ENCODE assay signal across 15 cellular contexts in genomic region chr7:106222545-106222944, GRCh38.
DNase-seq lines count a peak whose midpoint lies in the region; ATAC-seq, FAIRE-seq and TF ChIP-seq lines count a peak whose summit lies in the region.
"Had no signal": no experiment of that assay in that cellular context is flagged by ENCODE, and none has a peak within 500 bp of the region (broad histone marks: within the 10 kb centered on the region; RNA-seq: fewer than 3 reads in every experiment).

No MANE protein-coding gene starts in this region.

- CTCF ChIA-PET in SK-N-SH (lab: Yijun Ruan, JAX) (interaction anchor here (0.9 to 1.0 kb wide), 4 partner anchors 9 to 239 kb away, joined by 3 to 5 read pairs (median 3); no protein-coding TSS in a partner anchor), K562 (lab: Yijun Ruan, JAX; ENCODE audit: low intra/inter-chr PET ratio) (no interaction called here)

- peak overlapping the region; percentile 47 for H3K27ac Mint-ChIP-seq in activated naive CD8-positive, alpha-beta T cell treated with anti-CD3 and anti-CD28 coated beads, Interleukin-2, amount 10 ng/mL, durations not matched to agents 7 days and 5 days
- H3K27ac Mint-ChIP-seq in activated naive CD8-positive, alpha-beta T cell treated with anti-CD3 and anti-CD28 coated beads, Interleukin-2, amount 50 U/mL, for 24 hours: no peak overlapping the region

- TF ChIP-seq POLR2A in K562 (conservative IDR thresholded peaks at IDR 0.05) (no peak), stomach (IDR thresholded peaks at IDR 0.05) (no peak)

- FAIRE-seq in K562 (lab: Jason Lieb, UNC): no peak
- FAIRE-seq: H54, HTR-8/SVneo had no signal

- no peak for ATAC-seq in SK-N-SH treated with all-trans-retinoic acid at 6 μM for 48 hours
- peak; percentile 35 for ATAC-seq in activated naive CD8-positive, alpha-beta T cell treated with anti-CD3 and anti-CD28 coated beads, Interleukin-2, amount 10 ng/mL, durations not matched to agents 7 days and 5 days (ENCODE audit: low read depth)
- ATAC-seq in activated naive CD8-positive, alpha-beta T cell treated with anti-CD3 and anti-CD28 coated beads, Interleukin-2, amount 50 U/mL, for 24 hours: no peak
- ATAC-seq in K562: no peak
- ATAC-seq: HCT116 had no signal

- H3K9ac ChIP-seq in SK-N-SH (no peak overlapping the region), K562 (ENCODE audit: insufficient read depth in 1 of 2, low read depth in 2 of 2, low read length in 2 of 2) (no peak overlapping the region)
- H3K9ac ChIP-seq: BLaER1 treated with 17β-estradiol and CSF1 and Interleukin-3, amounts not matched to agents 10 nM and 100 nM had no signal

- H3K4me3 Mint-ChIP-seq in activated naive CD8-positive, alpha-beta T cell treated with anti-CD3 and anti-CD28 coated beads, Interleukin-2, amount 10 ng/mL, durations not matched to agents 7 days and 5 days: peak overlapping the region; percentile 53
- no peak overlapping the region for H3K4me3 Mint-ChIP-seq in activated naive CD8-positive, alpha-beta T cell treated with anti-CD3 and anti-CD28 coated beads, Interleukin-2, amount 50 U/mL, for 24 hours
- H3K4me3 Mint-ChIP-seq: CD4-positive, CD25-positive, alpha-beta regulatory T cell had no signal

- POLR2A ChIA-PET in SK-N-SH (lab: Yijun Ruan, JAX) (no interaction called here), K562 (lab: Yijun Ruan, JAX) (interaction anchor here (0.6 to 1.1 kb wide), 5 partner anchors 9 to 526 kb away, joined by 3 to 6 read pairs (median 3); no protein-coding TSS in a partner anchor)
- POLR2A ChIA-PET in activated naive CD8-positive, alpha-beta T cell treated with anti-CD3 and anti-CD28 coated beads, Interleukin-2, amount 10 ng/mL, durations not matched to agents 7 days and 5 days (lab: Charles Lee): interaction anchor here (1.2 kb wide), 1 partner anchor 62 kb away, joined by 5 read pairs; the partner anchor contains the start of gene NAMPT

- no peaks in the 10 kb centered on the region for H3K79me2 ChIP-seq in SK-N-SH (ENCODE audit: insufficient read depth)
- no peaks in the 10 kb centered on the region for H3K79me2 ChIP-seq in K562 (ENCODE audit: control insufficient read depth, insufficient read depth, low read length)

- intact Hi-C loops in K562 (cut with micrococcal nuclease) (loop anchor here (5.0 kb wide), 1 partner anchor 35 kb away; no protein-coding TSS in a partner anchor), stomach (cut with DNase I; ENCODE audit: low total_unique reads) (no loop called here)

- no peak for TF ChIP-seq EP300 in SK-N-SH (IDR thresholded peaks at IDR 0.05; ENCODE audit: borderline replicate concordance in 1 of 2, low read depth in 1 of 2, low read length in 1 of 2)
- no peak for TF ChIP-seq EP300 in K562 (IDR thresholded peaks at IDR 0.05; ENCODE audit: low read length)
- no peak for TF ChIP-seq EP300 in stomach (IDR thresholded peaks at IDR 0.05)

- peaks cover 2 to 3% of the 10 kb centered on the region in 2 experiments; a peak in 1 of 4 replicates for H3K4me1 ChIP-seq in SK-N-SH (ENCODE audit: control insufficient read depth in 1 of 2, insufficient read depth in 2 of 2, low read depth in 1 of 2, low read length in 1 of 2)
- H3K4me1 ChIP-seq in K562 (replicated peaks in 1 of 2; ENCODE audit: control insufficient read depth in 2 of 2, insufficient read depth in 2 of 2, low read length in 2 of 2): peaks cover 0 to 2% of the 10 kb centered on the region in 2 experiments; a peak in 3 of 5 replicates
- H3K4me1 ChIP-seq in stomach: peaks cover 2 to 4% (median 3%) of the 10 kb centered on the region in 4 donors
- H3K4me1 ChIP-seq: BLaER1 treated with 17β-estradiol and CSF1 and Interleukin-3, amounts not matched to agents 10 nM and 100 nM had no signal

- H3K36me3 Mint-ChIP-seq in activated naive CD8-positive, alpha-beta T cell treated with anti-CD3 and anti-CD28 coated beads, Interleukin-2, amount 10 ng/mL, durations not matched to agents 7 days and 5 days: peaks cover 1% of the 10 kb centered on the region
- no peaks in the 10 kb centered on the region for H3K36me3 Mint-ChIP-seq in activated naive CD8-positive, alpha-beta T cell treated with anti-CD3 and anti-CD28 coated beads, Interleukin-2, amount 50 U/mL, for 24 hours (ENCODE audit: low read depth)
- H3K36me3 Mint-ChIP-seq: CD4-positive, CD25-positive, alpha-beta regulatory T cell had no signal

- no peaks in the 10 kb centered on the region for H3K9me3 Mint-ChIP-seq in activated naive CD8-positive, alpha-beta T cell treated with anti-CD3 and anti-CD28 coated beads, Interleukin-2, amount 10 ng/mL, durations not matched to agents 7 days and 5 days
- H3K9me3 Mint-ChIP-seq in activated naive CD8-positive, alpha-beta T cell treated with anti-CD3 and anti-CD28 coated beads, Interleukin-2, amount 50 U/mL, for 24 hours: no peaks in the 10 kb centered on the region
- H3K9me3 Mint-ChIP-seq: CD4-positive, CD25-positive, alpha-beta regulatory T cell had no signal

- H3K9me3 ChIP-seq in SK-N-SH (no peaks in the 10 kb centered on the region), K562 (replicated peaks; ENCODE audit: control insufficient read depth, insufficient read depth, low read depth, low read length) (no peaks in the 10 kb centered on the region), stomach (no peaks in the 10 kb centered on the region)
- H3K9me3 ChIP-seq: BLaER1 treated with 17β-estradiol and CSF1 and Interleukin-3, amounts not matched to agents 10 nM and 100 nM had no signal

- H3K4me2 ChIP-seq in SK-N-SH: no peak overlapping the region
- H3K4me2 ChIP-seq in K562 (ENCODE audit: insufficient read depth, low read length): no peak overlapping the region
- H3K4me2 ChIP-seq: BLaER1 treated with 17β-estradiol and CSF1 and Interleukin-3, amounts not matched to agents 10 nM and 100 nM had no signal

- in situ Hi-C loops in K562 (cut with MboI): no loop called here

- TF ChIP-seq CTCF in SK-N-SH (IDR thresholded peaks at IDR 0.05): no peak
- TF ChIP-seq CTCF in K562 (IDR thresholded peaks at IDR 0.05 in 2 of 3, conservative IDR thresholded peaks at IDR 0.05 in 1 of 3; ENCODE audit: insufficient read depth in 2 of 3, low read depth in 1 of 3, low read length in 3 of 3): no peak
- no peak for TF ChIP-seq CTCF in stomach (IDR thresholded peaks at IDR 0.05)

- H3K27ac ChIP-seq in SK-N-SH (ENCODE audit: low read depth in 2 of 2, low read length in 1 of 2): no peak overlapping the region
- no peak overlapping the region for H3K27ac ChIP-seq in K562 (ENCODE audit: extremely low read depth, low read depth, low read length)
- H3K27ac ChIP-seq in stomach: peak overlapping the region in 4 of 5 donors; percentile 11 to 24 (median 16)
- H3K27ac ChIP-seq: BLaER1 treated with 17β-estradiol and CSF1 and Interleukin-3, amounts not matched to agents 10 nM and 100 nM had no signal

- TF ChIP-seq RAD21 in SK-N-SH (IDR thresholded peaks at IDR 0.05; ENCODE audit: low read length) (no peak), K562 (CRISPR knock-in tag; conservative IDR thresholded peaks at IDR 0.05 in 1 of 2, IDR thresholded peaks at IDR 0.05 in 1 of 2) (no peak)

- peaks cover 5% of the 10 kb centered on the region for H3F3A ChIP-seq in SK-N-SH (replicated peaks; ENCODE audit: insufficient read depth)

- H3K4me3 ChIP-seq in SK-N-SH (ENCODE audit: low read depth in 2 of 2, low read length in 1 of 2) (no peak overlapping the region), K562 (no peak overlapping the region), stomach (no peak overlapping the region)
- H3K4me3 ChIP-seq: BLaER1 treated with 17β-estradiol and CSF1 and Interleukin-3, amounts not matched to agents 10 nM and 100 nM had no signal

- H4K20me1 ChIP-seq in SK-N-SH (ENCODE audit: insufficient read depth) (no peaks in the 10 kb centered on the region), K562 (replicated peaks; ENCODE audit: control insufficient read depth, insufficient read depth, low read length) (no peaks in the 10 kb centered on the region)
- H4K20me1 ChIP-seq: BLaER1 treated with 17β-estradiol and CSF1 and Interleukin-3, amounts not matched to agents 10 nM and 100 nM had no signal

- DNase-seq in SK-N-SH (no peak), K562 (ENCODE audit: extremely low read depth in 1 of 4, low spot score in 3 of 4) (no peak), stomach (no peak), NCI-H82 (lab: John Stamatoyannopoulos, UW) (no peak), AG08396 (ENCODE audit: low spot score) (no peak)
- DNase-seq in activated naive CD8-positive, alpha-beta T cell treated with anti-CD3 and anti-CD28 coated beads, Interleukin-2, amount 10 ng/mL, durations not matched to agents 7 days and 5 days: no peak
- DNase-seq in activated naive CD8-positive, alpha-beta T cell treated with anti-CD3 and anti-CD28 coated beads, Interleukin-2, amount 50 U/mL, for 24 hours: no peak
- DNase-seq: 8988T, DMS53 had no signal

- H3K36me3 ChIP-seq in SK-N-SH (replicated peaks in 1 of 2; ENCODE audit: control insufficient read depth in 1 of 2, insufficient read depth in 2 of 2, low read length in 1 of 2) (no peaks in the 10 kb centered on the region), K562 (ENCODE audit: control insufficient read depth, insufficient read depth, low read length) (no peaks in the 10 kb centered on the region), stomach (no peaks in the 10 kb centered on the region)
- H3K36me3 ChIP-seq: BLaER1 treated with 17β-estradiol and CSF1 and Interleukin-3, amounts not matched to agents 10 nM and 100 nM had no signal

- H3K9me1 ChIP-seq in K562 (ENCODE audit: control insufficient read depth, insufficient read depth, low read length): no peaks in the 10 kb centered on the region

- H2AFZ ChIP-seq in SK-N-SH (ENCODE audit: low read depth) (0 out of 2 replicates have a peak overlapping the region, but pooled peaks have one; percentile 16), K562 (ENCODE audit: low read depth, low read length) (0 out of 2 replicates have a peak overlapping the region, but pooled peaks have one; percentile 7)

- peaks cover 28% of the 10 kb centered on the region for H3K27me3 Mint-ChIP-seq in activated naive CD8-positive, alpha-beta T cell treated with anti-CD3 and anti-CD28 coated beads, Interleukin-2, amount 10 ng/mL, durations not matched to agents 7 days and 5 days
- peaks cover 22% of the 10 kb centered on the region for H3K27me3 Mint-ChIP-seq in activated naive CD8-positive, alpha-beta T cell treated with anti-CD3 and anti-CD28 coated beads, Interleukin-2, amount 50 U/mL, for 24 hours

- peaks cover 31% of the 10 kb centered on the region for H3K4me1 Mint-ChIP-seq in activated naive CD8-positive, alpha-beta T cell treated with anti-CD3 and anti-CD28 coated beads, Interleukin-2, amount 10 ng/mL, durations not matched to agents 7 days and 5 days
- H3K4me1 Mint-ChIP-seq in activated naive CD8-positive, alpha-beta T cell treated with anti-CD3 and anti-CD28 coated beads, Interleukin-2, amount 50 U/mL, for 24 hours: no peaks in the 10 kb centered on the region

- no peaks in the 10 kb centered on the region for H3K9me2 ChIP-seq in SK-N-SH

- 98% methylated on average over 2 of the region's 2 CpGs for WGBS in SK-N-SH (ENCODE audit: low lambda C conversion rate)
- WGBS in K562 (ENCODE audit: insufficient coverage, low coverage, missing lambda C conversion rate): 20% methylated on average over 2 of the region's 2 CpGs
- 76 to 93% (median 86%) methylated on average over 2 of the region's 2 CpGs for WGBS in stomach, 5 donors

- BruUV-seq in K562 (replicated peaks; lab: Mats Ljungman, UMichigan): no TSS peak

- no peaks in the 10 kb centered on the region for H3K27me3 ChIP-seq in SK-N-SH (ENCODE audit: insufficient read depth)
- H3K27me3 ChIP-seq in K562 (ENCODE audit: control insufficient read depth in 2 of 2, insufficient read depth in 2 of 2, low read length in 2 of 2): no peaks in the 10 kb centered on the region
- no peaks in the 10 kb centered on the region for H3K27me3 ChIP-seq in stomach
- H3K27me3 ChIP-seq: BLaER1 treated with 17β-estradiol and CSF1 and Interleukin-3, amounts not matched to agents 10 nM and 100 nM had no signal

Comparison
In these comparisons a context has a peak if more than half of its experiments do, and no peak if none do; other contexts are left out.
1. H3K27ac ChIP-seq: peak in stomach (4 of 5); none in SK-N-SH (0 of 2) and K562 (single experiment).